In genomic region chr15:70195808-70196304, GRCh38 we compare ENCODE assay signal across 8 cellular contexts.
DNase-seq lines count a peak whose midpoint lies in the region; ATAC-seq and TF ChIP-seq lines count a peak whose summit lies in the region.

No MANE protein-coding gene starts in this region.

- TF ChIP-seq CTCF in HEK293 (tag by site-specific recombination; IDR thresholded peaks at IDR 0.05), result no peak
- no peak for TF ChIP-seq CTCF in brain microvascular endothelial cell (IDR thresholded peaks at IDR 0.05; ENCODE audit: low read depth, low read length, missing control alignments)

- peaks cover 41% of the 10 kb centered on the region for H3K4me1 ChIP-seq in HEK293 (ENCODE audit: control insufficient read depth, insufficient read depth, low read length)

- no peaks in the 10 kb centered on the region for H3K27me3 ChIP-seq in brain microvascular endothelial cell (replicated peaks)

- DNase-seq in brain microvascular endothelial cell (peak; percentile 84), kidney tubule cell (ENCODE audit: low spot score) (peak; percentile 61), stromal cell of bone marrow (ENCODE audit: low read depth) (peak; percentile 82), NCI-H1436 (lab: John Stamatoyannopoulos, UW) (no peak)
- no peak for DNase-seq in activated CD4-positive, alpha-beta T cell treated with anti-CD3 and anti-CD28 coated beads, Interleukin-2, amount 10 ng/mL, durations not matched to agents 24 days and 14 days

- CTCF ChIA-PET in HEK293 (lab: Yijun Ruan, JAX), result interaction anchor here (0.6 to 2.0 kb wide), 5 partner anchors 14 to 292 kb away, joined by 3 to 7 read pairs (median 5); partner anchors contain the start of gene TLE3

- H3K4me3 ChIP-seq in HEK293 (ENCODE audit: low read depth, low read length) (no peak overlapping the region), brain microvascular endothelial cell (ENCODE audit: low read depth, low read length) (no peak overlapping the region)

- peaks cover 11% of the 10 kb centered on the region for H3K27me3 Mint-ChIP-seq in activated CD4-positive, alpha-beta T cell treated with anti-CD3 and anti-CD28 coated beads, Interleukin-2, amount 10 ng/mL, durations not matched to agents 24 days and 14 days

- H3K4me3 Mint-ChIP-seq in activated CD4-positive, alpha-beta T cell treated with anti-CD3 and anti-CD28 coated beads, Interleukin-2, amount 10 ng/mL, durations not matched to agents 24 days and 14 days, result no peak overlapping the region

- H3K27ac ChIP-seq in HEK293 (ENCODE audit: extremely low read depth, low read depth, low read length) (peak overlapping the region; percentile 83), brain microvascular endothelial cell (peak overlapping the region; percentile 71)

- no peaks in the 10 kb centered on the region for H3K36me3 Mint-ChIP-seq in activated CD4-positive, alpha-beta T cell treated with anti-CD3 and anti-CD28 coated beads, Interleukin-2, amount 10 ng/mL, durations not matched to agents 24 days and 14 days (ENCODE audit: low read depth)

- H3K9me3 ChIP-seq in HEK293 (ENCODE audit: control insufficient read depth, insufficient read depth, low read depth, low read length), result peaks cover 4% of the 10 kb centered on the region

- no peaks in the 10 kb centered on the region for H3K4me1 Mint-ChIP-seq in activated CD4-positive, alpha-beta T cell treated with anti-CD3 and anti-CD28 coated beads, Interleukin-2, amount 10 ng/mL, durations not matched to agents 24 days and 14 days

- H3K36me3 ChIP-seq in HEK293 (ENCODE audit: control insufficient read depth in 2 of 2, insufficient read depth in 1 of 2, low read length in 2 of 2) (no peaks in the 10 kb centered on the region), brain microvascular endothelial cell (replicated peaks) (no peaks in the 10 kb centered on the region)

- no peaks in the 10 kb centered on the region for H3K9me3 Mint-ChIP-seq in activated CD4-positive, alpha-beta T cell treated with anti-CD3 and anti-CD28 coated beads, Interleukin-2, amount 10 ng/mL, durations not matched to agents 24 days and 14 days

- intact Hi-C loops in activated CD4-positive, alpha-beta T cell treated with anti-CD3 and anti-CD28 coated beads, Interleukin-2, amount 10 ng/mL, durations not matched to agents 24 days and 14 days (cut with micrococcal nuclease), result no loop called here

- POLR2A ChIA-PET in HEK293 (lab: Yijun Ruan, JAX), result interaction anchor here (0.5 to 3.7 kb wide), 10 partner anchors 9 to 640 kb away, joined by 3 to 25 read pairs (median 4); partner anchors contain the start of gene TLE3

- no peak overlapping the region for H3K27ac Mint-ChIP-seq in activated CD4-positive, alpha-beta T cell treated with anti-CD3 and anti-CD28 coated beads, Interleukin-2, amount 10 ng/mL, durations not matched to agents 24 days and 14 days

- ATAC-seq in HG03045 (IDR thresholded peaks at IDR 0.05; ENCODE audit: unreplicated experiment), result no peak
- no peak for ATAC-seq in HG03521 (IDR thresholded peaks at IDR 0.05; ENCODE audit: unreplicated experiment)

- in situ Hi-C loops in brain microvascular endothelial cell (cut with HindIII; ENCODE audit: low pct_ligation_motif_present, low sequenced_read_pairs), result no loop called here

TF ChIP-seq in HEK293, 187 proteins besides CTCF, POLR2A, EP300 and RAD21:
- TF ChIP-seq ZFP69B (tag by site-specific recombination; IDR thresholded peaks at IDR 0.05), result no peak
- TF ChIP-seq ZNF214 (tag by site-specific recombination; IDR thresholded peaks at IDR 0.05; ENCODE audit: borderline replicate concordance), result no peak
- TF ChIP-seq EGR2 (tag by site-specific recombination; IDR thresholded peaks at IDR 0.05; ENCODE audit: low read depth), result peak; percentile 61
- no peak for TF ChIP-seq ZNF707 (tag by site-specific recombination; IDR thresholded peaks at IDR 0.05)
- TF ChIP-seq ZNF23 (tag by site-specific recombination; IDR thresholded peaks at IDR 0.05; ENCODE audit: borderline replicate concordance), result no peak
- no peak for TF ChIP-seq ZNF76 (tag by site-specific recombination; IDR thresholded peaks at IDR 0.05; ENCODE audit: borderline replicate concordance, low read depth)
- TF ChIP-seq ZNF792 (tag by site-specific recombination; IDR thresholded peaks at IDR 0.05), result no peak
- no peak for TF ChIP-seq ZNF423 (tag by site-specific recombination; IDR thresholded peaks at IDR 0.05)
- TF ChIP-seq GLIS1 (tag by site-specific recombination; IDR thresholded peaks at IDR 0.05), result peak; percentile 84
- peak; percentile 7 for TF ChIP-seq ZBTB8A (tag by site-specific recombination; IDR thresholded peaks at IDR 0.05)
- no peak for TF ChIP-seq BCL11A (tag by site-specific recombination; IDR thresholded peaks at IDR 0.05; ENCODE audit: low read depth)
- TF ChIP-seq ZIC2 (tag by site-specific recombination; IDR thresholded peaks at IDR 0.05), result peak; percentile 99
- peak; percentile 82 for TF ChIP-seq ZFHX2 (tag by site-specific recombination; conservative IDR thresholded peaks at IDR 0.05)
- peak; percentile 78 for TF ChIP-seq GLIS2 (tag by site-specific recombination; IDR thresholded peaks at IDR 0.05)

Comparison
In these comparisons a context has a peak if more than half of its experiments do, and no peak if none do; other contexts are left out.
1. DNase-seq: peak in brain microvascular endothelial cell (single experiment), kidney tubule cell (single experiment) and stromal cell of bone marrow (single experiment); none in NCI-H1436 (single experiment) and activated CD4-positive, alpha-beta T cell treated with anti-CD3 and anti-CD28 coated beads, Interleukin-2, amount 10 ng/mL, durations not matched to agents 24 days and 14 days (single experiment).